In the genomic region with DNA sequence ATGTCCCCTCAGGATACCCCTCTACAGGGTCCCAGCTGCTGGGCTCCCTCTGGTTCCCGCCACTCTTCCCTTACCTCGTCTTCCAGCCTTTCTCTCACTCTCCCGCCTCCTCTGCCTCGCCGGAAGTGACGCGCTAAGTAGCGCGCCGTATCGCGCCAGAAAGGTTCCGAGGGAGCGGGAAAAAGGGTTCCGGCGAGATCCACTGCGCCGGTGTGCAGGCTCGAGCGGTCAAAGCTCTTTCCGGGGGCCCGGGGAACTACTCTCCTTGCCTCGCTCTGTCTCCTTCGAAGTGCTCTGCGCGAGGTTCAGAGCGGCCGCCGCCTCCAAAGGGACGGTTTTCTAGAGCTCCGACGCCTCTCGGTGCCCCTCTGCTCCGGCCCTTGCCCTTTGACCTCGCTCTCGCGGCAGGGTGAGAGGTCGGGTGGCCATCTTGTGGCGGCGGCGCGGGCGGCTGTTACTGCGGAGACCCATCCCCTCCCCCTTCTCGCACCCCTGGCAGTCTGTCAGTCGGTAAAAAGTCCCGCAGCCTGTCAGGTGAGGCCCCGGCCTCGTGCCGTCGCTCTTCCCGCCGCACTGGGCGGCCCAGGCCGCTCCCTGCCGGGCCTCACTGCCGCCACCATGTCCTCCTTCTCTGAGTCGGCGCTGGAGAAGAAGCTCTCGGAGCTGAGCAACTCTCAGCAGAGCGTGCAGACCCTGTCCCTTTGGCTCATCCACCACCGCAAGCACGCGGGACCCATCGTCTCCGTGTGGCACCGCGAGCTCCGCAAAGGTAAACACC, we compare ENCODE assay signal across 8 cellular contexts. TPM values are rescaled to one million over a fixed set of nuclear protein-coding genes. Genes with fewer than 3 reads are reported as not detected.
A peak's percentile ranks its signal among the peaks of the same experiment; 100 is the strongest.
DNase-seq lines count a peak whose midpoint lies in the region; ATAC-seq and TF ChIP-seq lines count a peak whose summit lies in the region.

A gene with protein sequence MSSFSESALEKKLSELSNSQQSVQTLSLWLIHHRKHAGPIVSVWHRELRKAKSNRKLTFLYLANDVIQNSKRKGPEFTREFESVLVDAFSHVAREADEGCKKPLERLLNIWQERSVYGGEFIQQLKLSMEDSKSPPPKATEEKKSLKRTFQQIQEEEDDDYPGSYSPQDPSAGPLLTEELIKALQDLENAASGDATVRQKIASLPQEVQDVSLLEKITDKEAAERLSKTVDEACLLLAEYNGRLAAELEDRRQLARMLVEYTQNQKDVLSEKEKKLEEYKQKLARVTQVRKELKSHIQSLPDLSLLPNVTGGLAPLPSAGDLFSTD (plus strand): TSS at position 417 of the 778 bp plus-strand sequence. CDS start 202 bp downstream, at position 619.
TSS of gene TTI1 (minus strand) at position 127 of the 778 bp plus-strand sequence. CDS start 19,640 bp downstream, outside the sequence.

- no peaks in the 10 kb centered on the region for H3K27me3 ChIP-seq in ascending aorta
- no peaks in the 10 kb centered on the region for H3K27me3 ChIP-seq in right atrium auricular region
- H3K27me3 ChIP-seq in psoas muscle (ENCODE audit: insufficient read depth in 3 of 3, low read length in 2 of 3), result no peaks in the 10 kb centered on the region

- H3K27ac Mint-ChIP-seq in T-helper 2 cell treated with Interferon-gamma antibody and Interleukin-4, amounts not matched to agents 5 μg/mL and 100 μg/mL, for 36 hours, result peak within 1 kb of the TSS; percentile 99

- no peaks in the 10 kb centered on the region for H3K27me3 Mint-ChIP-seq in T-helper 2 cell treated with Interferon-gamma antibody and Interleukin-4, amounts not matched to agents 5 μg/mL and 100 μg/mL, for 36 hours (ENCODE audit: low read depth)

- H3K4me1 ChIP-seq in ascending aorta (peaks cover 16 to 27% of the 10 kb centered on the region in 2 donors), right atrium auricular region (peaks cover 0 to 41% of the 10 kb centered on the region in 2 donors), psoas muscle (peaks cover 60% of the 10 kb centered on the region), urinary bladder (ENCODE audit: insufficient read depth) (no peaks in the 10 kb centered on the region)

- no peaks in the 10 kb centered on the region for H3K9me3 Mint-ChIP-seq in T-helper 2 cell treated with Interferon-gamma antibody and Interleukin-4, amounts not matched to agents 5 μg/mL and 100 μg/mL, for 36 hours

- H3K27ac ChIP-seq in ascending aorta (peak within 1 kb of the TSS; percentile 97), right atrium auricular region (peak within 1 kb of the TSS; percentile 93 to 94), psoas muscle (peak within 1 kb of the TSS; percentile 98), urinary bladder (ENCODE audit: low read depth) (peak within 1 kb of the TSS; percentile 94)

- ATAC-seq in HG02885 (IDR thresholded peaks at IDR 0.05; ENCODE audit: poor library complexity, unreplicated experiment) (peak; percentile 85), psoas muscle (peak; percentile 95 to 96 (median 95))

- peaks cover 52% of the 10 kb centered on the region for H3K4me1 Mint-ChIP-seq in T-helper 2 cell treated with Interferon-gamma antibody and Interleukin-4, amounts not matched to agents 5 μg/mL and 100 μg/mL, for 36 hours (ENCODE audit: low read depth)

- H3K36me3 ChIP-seq in ascending aorta (peaks cover 0 to 4% of the 10 kb centered on the region in 2 donors), right atrium auricular region (no peaks in the 10 kb centered on the region), psoas muscle (ENCODE audit: insufficient read depth in 1 of 2, low read depth in 1 of 2) (peaks cover 3 to 24% of the 10 kb centered on the region in 2 donors), urinary bladder (ENCODE audit: insufficient read depth) (peaks cover 3% of the 10 kb centered on the region)

- WGBS in psoas muscle, 3 donors, result 0% methylated on average over 67 to 69 of the region's 69 CpGs
- WGBS in urinary bladder, result under 1% methylated on average over 69 of the region's 69 CpGs

- H3K9me3 ChIP-seq in ascending aorta (no peaks in the 10 kb centered on the region), right atrium auricular region (no peaks in the 10 kb centered on the region), psoas muscle (no peaks in the 10 kb centered on the region)

- peak; percentile 50 for DNase-seq in NCI-H187 treated with DMSO at 0.1 percent for 48 hours (lab: John Stamatoyannopoulos, UW)
- DNase-seq in T-helper 2 cell treated with Interferon-gamma antibody and Interleukin-4, amounts not matched to agents 5 μg/mL and 100 μg/mL, for 36 hours (ENCODE audit: low spot score), result peak; percentile 91
- peak; percentile 60 to 95 for DNase-seq in ascending aorta (ENCODE audit: low spot score in 2 of 2)
- DNase-seq in right atrium auricular region (ENCODE audit: low spot score), result peak; percentile 92
- peak; percentile 90 to 95 for DNase-seq in psoas muscle

- H3K4me3 Mint-ChIP-seq in T-helper 2 cell treated with Interferon-gamma antibody and Interleukin-4, amounts not matched to agents 5 μg/mL and 100 μg/mL, for 36 hours, result peak within 1 kb of the TSS; percentile 98

- H3K4me3 ChIP-seq in ascending aorta (peak within 1 kb of the TSS; percentile 95 to 100), right atrium auricular region (peak within 1 kb of the TSS; percentile 81 to 82), psoas muscle (peak within 1 kb of the TSS; percentile 85), urinary bladder (ENCODE audit: low read depth, low read length) (peak within 1 kb of the TSS; percentile 96)

- peaks cover 25% of the 10 kb centered on the region for H3K36me3 Mint-ChIP-seq in T-helper 2 cell treated with Interferon-gamma antibody and Interleukin-4, amounts not matched to agents 5 μg/mL and 100 μg/mL, for 36 hours (ENCODE audit: low read depth)

- intact Hi-C loops in ascending aorta (cut with DNase I) (loop anchor here (10.0 kb wide), 2 partner anchors 401 to 441 kb away; partner anchors contain the start of genes RALGAPB and SNHG17), psoas muscle (cut with DNase I) (no loop called here)

- no peak for TF ChIP-seq CTCF in ascending aorta (IDR thresholded peaks at IDR 0.05)
- TF ChIP-seq CTCF in right atrium auricular region (IDR thresholded peaks at IDR 0.05), result no peak
- TF ChIP-seq CTCF in psoas muscle (IDR thresholded peaks at IDR 0.05), result no peak

- TF ChIP-seq POLR2A in GM15510 (IDR thresholded peaks at IDR 0.05; ENCODE audit: borderline replicate concordance, extremely low read depth, insufficient read length), result peak; percentile 68

RNA-seq across cellular contexts. Expression of the first gene that starts in this region (rescaled TPM):
- total RNA-seq in ascending aorta (16.4 TPM), right atrium auricular region (10 to 100 TPM; 60.1 to 75.8 TPM), psoas muscle (10 to 100 TPM; 32.7 to 55.7 (median 44.4) TPM), urinary bladder (85.2 TPM)
- polyA plus RNA-seq in psoas muscle (10 to 100 TPM; 14.0 to 29.9 (median 29.4) TPM), urinary bladder (45.0 TPM)

RNA-seq across cellular contexts. Expression of gene TTI1, which starts in this region (rescaled TPM):
- total RNA-seq in ascending aorta, result 18.0 TPM
- total RNA-seq in right atrium auricular region, result 10 to 100 TPM; 10.8 to 11.5 TPM
- 10 to 100 TPM; 11.9 to 24.0 (median 14.8) TPM for total RNA-seq in psoas muscle
- polyA plus RNA-seq in psoas muscle, result 10 to 100 TPM; 11.4 to 29.7 (median 19.5) TPM
- total RNA-seq in urinary bladder, result 35.7 TPM
- polyA plus RNA-seq in urinary bladder, result 13.3 TPM

Comparison
In these comparisons a context has a peak if more than half of its experiments do, and no peak if none do; other contexts are left out.
1. Peak in every context shown above with its lines: DNase-seq, ATAC-seq, H3K4me3 ChIP-seq and H3K27ac ChIP-seq.